In the genomic region with DNA sequence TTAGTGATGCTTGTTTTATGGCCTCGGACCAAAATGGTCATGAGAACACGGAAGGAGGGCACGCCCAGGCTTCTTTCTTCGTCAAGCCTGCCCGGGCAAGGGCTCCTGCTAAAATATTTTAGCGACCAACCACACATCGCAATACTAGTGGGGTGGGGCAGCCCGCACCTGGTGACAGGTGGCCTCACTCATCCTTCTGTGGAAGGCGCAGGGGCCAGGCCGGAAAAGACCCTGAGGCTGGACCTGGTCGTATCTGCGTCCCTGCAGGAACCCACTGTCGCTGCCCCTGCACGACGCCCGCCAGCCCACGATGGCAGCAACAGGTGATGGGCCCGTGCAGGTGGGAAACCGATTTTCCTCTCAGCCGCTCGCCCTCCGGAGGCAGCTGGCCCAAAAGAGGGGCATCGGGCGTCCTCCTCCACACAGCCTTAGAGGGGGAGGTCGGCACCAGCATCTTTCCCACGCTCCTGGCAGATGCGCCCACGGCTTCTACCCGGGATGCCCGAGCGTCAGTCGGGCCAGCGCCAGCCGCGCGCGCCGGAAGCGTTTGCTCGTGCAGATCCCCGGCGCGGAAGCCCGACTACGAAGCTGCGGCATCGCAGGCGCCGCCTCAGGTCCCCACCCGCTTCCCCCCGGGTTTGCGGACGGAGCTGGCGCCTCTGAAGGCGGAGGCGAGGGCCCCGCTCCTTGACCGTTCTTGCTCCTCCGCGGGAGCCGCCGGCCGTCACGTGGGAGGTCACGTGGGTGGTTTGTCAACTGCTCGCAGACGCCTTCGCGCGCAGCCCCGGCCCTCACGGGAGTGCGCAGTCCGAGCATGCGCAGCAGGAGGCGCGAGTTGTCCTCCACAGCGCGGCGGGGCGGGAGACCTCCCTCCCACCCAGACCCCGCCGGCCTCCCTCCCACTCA, we compare ENCODE assay signal across 8 cellular contexts. TPM values are rescaled to one million over a fixed set of nuclear protein-coding genes. Genes with fewer than 3 reads are reported as not detected.
DNase-seq lines count a peak whose midpoint lies in the region; ATAC-seq, FAIRE-seq and TF ChIP-seq lines count a peak whose summit lies in the region.

No MANE protein-coding gene starts in this region.

- H3K9me3 ChIP-seq in astrocyte (ENCODE audit: insufficient read depth, low read depth, low read length) = no peaks in the 10 kb centered on the region

- H3K36me3 ChIP-seq in astrocyte (ENCODE audit: insufficient read depth, low read length) = no peaks in the 10 kb centered on the region

- H3K4me3 Mint-ChIP-seq in astrocyte (ENCODE audit: unreplicated experiment) = peak overlapping the region; percentile 60

- DNase-seq in GM12865 (ENCODE audit: low read depth) = peak; percentile 98
- DNase-seq in NCI-H1694 treated with DMSO at 0.1 percent for 48 hours (lab: John Stamatoyannopoulos, UW) = peak; percentile 92
- DNase-seq in T-helper 9 cell = peak; percentile 84
- peak; percentile 78 for DNase-seq in astrocyte (ENCODE audit: low read depth)
- DNase-seq in hepatic stellate cell (ENCODE audit: low spot score) = peak; percentile 98
- peak; percentile 95 for DNase-seq in putamen (ENCODE audit: low spot score)
- peak; percentile 98 for DNase-seq in urothelium cell line (ENCODE audit: low spot score)

- H3K79me2 ChIP-seq in astrocyte (ENCODE audit: insufficient read depth, low read length) = no peaks in the 10 kb centered on the region

- peaks cover 3% of the 10 kb centered on the region for H3K4me1 Mint-ChIP-seq in astrocyte (ENCODE audit: low read depth, unreplicated experiment)

- peak overlapping the region; percentile 91 for H2AFZ ChIP-seq in astrocyte (ENCODE audit: low read depth, low read length)

- TF ChIP-seq CTCF in GM12865 (IDR thresholded peaks at IDR 0.05; ENCODE audit: insufficient read depth, low read depth, low read length, missing control alignments) (no peak), astrocyte (IDR thresholded peaks at IDR 0.05; ENCODE audit: insufficient read depth, low read depth, low read length) (no peak)

- H4K20me1 ChIP-seq in astrocyte (ENCODE audit: insufficient read depth, low read length) = peaks cover 3% of the 10 kb centered on the region

- H3K4me1 ChIP-seq in astrocyte (ENCODE audit: insufficient read depth, low read length) = peaks cover 16% of the 10 kb centered on the region

- H3K36me3 Mint-ChIP-seq in astrocyte (ENCODE audit: low read depth, unreplicated experiment) = peaks cover 1% of the 10 kb centered on the region

- FAIRE-seq in astrocyte (lab: Jason Lieb, UNC) (no peak), urothelium cell line (lab: Jason Lieb, UNC) (peak; percentile 97)

- no peak overlapping the region for H3K27ac ChIP-seq in astrocyte (ENCODE audit: low read depth, low read length)

- peak overlapping the region; percentile 74 for H3K9ac ChIP-seq in astrocyte (ENCODE audit: low read length)

- H3K9me3 Mint-ChIP-seq in astrocyte (ENCODE audit: unreplicated experiment) = no peaks in the 10 kb centered on the region

- H3K27ac Mint-ChIP-seq in astrocyte (ENCODE audit: unreplicated experiment) = no peak overlapping the region

- peak overlapping the region; percentile 66 for H3K4me3 ChIP-seq in GM12865 (ENCODE audit: low read depth, low read length)
- H3K4me3 ChIP-seq in astrocyte (ENCODE audit: insufficient read depth, low read depth, low read length) = peak overlapping the region; percentile 68

- H3K27me3 Mint-ChIP-seq in astrocyte (ENCODE audit: low read depth, unreplicated experiment) = peaks cover 2% of the 10 kb centered on the region

- peak overlapping the region; percentile 92 for H3K4me2 ChIP-seq in astrocyte (ENCODE audit: low read length)

- peak; percentile 72 for ATAC-seq in HG02798 (IDR thresholded peaks at IDR 0.05; ENCODE audit: poor library complexity, unreplicated experiment)

- H3K27me3 ChIP-seq in astrocyte (ENCODE audit: insufficient read depth, low read length) = no peaks in the 10 kb centered on the region

RNA-seq across cellular contexts. Expression of gene FOXK2, which starts 22.8 kb away (rescaled TPM):
- total RNA-seq in astrocyte = 57.9 and 68.0 TPM in 2 replicates

RNA-seq across cellular contexts. Expression of gene NARF, which starts 38.2 kb away (rescaled TPM):
- total RNA-seq in astrocyte = 62.8 and 64.4 TPM in 2 replicates

RNA-seq across cellular contexts. Expression of gene CYBC1, which starts 46.2 kb away (rescaled TPM):
- total RNA-seq in astrocyte = 67.3 and 68.1 TPM in 2 replicates
